In the genomic region with DNA sequence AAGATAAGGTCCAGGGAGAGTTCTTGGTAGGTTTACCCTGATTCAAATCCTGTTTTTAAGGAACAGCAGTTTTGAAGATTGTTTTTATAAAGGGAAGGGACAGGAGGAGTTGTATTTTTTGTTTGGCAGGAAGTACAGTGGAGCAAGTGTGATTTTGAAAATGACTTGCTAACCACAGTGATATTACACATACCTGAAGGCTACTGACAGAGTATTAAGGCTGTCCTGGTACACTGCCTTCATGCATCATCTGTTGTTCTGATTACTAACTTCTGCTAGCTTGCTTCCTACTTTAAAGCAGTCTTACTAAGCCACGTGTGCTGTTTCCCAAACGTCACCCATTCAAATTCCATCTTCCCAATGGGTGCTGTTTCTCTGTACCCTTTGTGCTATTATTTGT, we compare ENCODE assay signal across 30 cellular contexts.
DNase-seq lines count a peak whose midpoint lies in the region; ATAC-seq and TF ChIP-seq lines count a peak whose summit lies in the region.
"Had no signal": no experiment of that assay in that cellular context is flagged by ENCODE, and none has a peak within 500 bp of the region (broad histone marks: within the 10 kb centered on the region; RNA-seq: fewer than 3 reads in every experiment).

No MANE protein-coding gene starts in this region.

- H3K4me3 ChIP-seq in body of pancreas = no peak overlapping the region
- no peak overlapping the region for H3K4me3 ChIP-seq in right cardiac atrium (ENCODE audit: low read length)
- H3K4me3 ChIP-seq: left lung, prostate gland, transverse colon had no signal

- ATAC-seq in HG03442 (IDR thresholded peaks at IDR 0.05; ENCODE audit: unreplicated experiment) = peak; percentile 71
- no peak for ATAC-seq in body of pancreas
- no peak for ATAC-seq in right cardiac atrium
- ATAC-seq in stimulated activated naive B cell treated with anti-CD40 and anti-IgM and Interleukin-4, amounts not matched to agents 10 μg/mL and 1 μg/mL and 100 μg/mL, for 72 hours (replicated peaks) = no peak
- ATAC-seq: activated CD4-positive, alpha-beta T cell treated with anti-CD3 and anti-CD28 coated beads for 36 hours; left lung; Panc1 had no signal

- H3K9me3 ChIP-seq in body of pancreas (no peaks in the 10 kb centered on the region), right cardiac atrium (ENCODE audit: control insufficient read depth, low read length) (no peaks in the 10 kb centered on the region)
- H3K9me3 ChIP-seq: left lung, prostate gland, transverse colon had no signal

- H3K27ac Mint-ChIP-seq in osteocyte (ENCODE audit: unreplicated experiment) = no peak overlapping the region
- no peak overlapping the region for H3K27ac Mint-ChIP-seq in stimulated activated naive B cell treated with anti-CD40 and anti-IgM and Interleukin-4, amounts not matched to agents 10 μg/mL and 1 μg/mL and 100 μg/mL, for 72 hours
- H3K27ac Mint-ChIP-seq: activated CD4-positive, alpha-beta T cell treated with anti-CD3 and anti-CD28 coated beads for 36 hours; activated naive CD8-positive, alpha-beta T cell treated with anti-CD3 and anti-CD28 coated beads for 36 hours had no signal

- H3K27me3 ChIP-seq in body of pancreas (no peaks in the 10 kb centered on the region), right cardiac atrium (ENCODE audit: control insufficient read depth, insufficient read depth) (no peaks in the 10 kb centered on the region)
- H3K27me3 ChIP-seq: left lung, transverse colon had no signal

- WGBS in body of pancreas, 2 donors = 39 to 48% methylated on average over 2 of the region's 2 CpGs
- WGBS in right cardiac atrium = 67% methylated on average over 2 of the region's 2 CpGs

- intact Hi-C loops in body of pancreas (cut with DNase I) (no loop called here), right cardiac atrium (cut with DNase I) (no loop called here)

- no peaks in the 10 kb centered on the region for H3K36me3 Mint-ChIP-seq in osteocyte (ENCODE audit: unreplicated experiment)
- H3K36me3 Mint-ChIP-seq in stimulated activated naive B cell treated with anti-CD40 and anti-IgM and Interleukin-4, amounts not matched to agents 10 μg/mL and 1 μg/mL and 100 μg/mL, for 72 hours = no peaks in the 10 kb centered on the region
- H3K36me3 Mint-ChIP-seq: activated naive CD8-positive, alpha-beta T cell treated with anti-CD3 and anti-CD28 coated beads for 36 hours had no signal

- H3K4me1 Mint-ChIP-seq in osteocyte (ENCODE audit: unreplicated experiment) = no peaks in the 10 kb centered on the region
- no peaks in the 10 kb centered on the region for H3K4me1 Mint-ChIP-seq in stimulated activated naive B cell treated with anti-CD40 and anti-IgM and Interleukin-4, amounts not matched to agents 10 μg/mL and 1 μg/mL and 100 μg/mL, for 72 hours
- H3K4me1 Mint-ChIP-seq: activated CD4-positive, alpha-beta T cell treated with anti-CD3 and anti-CD28 coated beads for 36 hours; activated naive CD8-positive, alpha-beta T cell treated with anti-CD3 and anti-CD28 coated beads for 36 hours had no signal

- peaks cover 13% of the 10 kb centered on the region for H3K9me3 Mint-ChIP-seq in osteocyte (ENCODE audit: unreplicated experiment)
- peaks cover 0 to 3% of the 10 kb centered on the region in 2 donors for H3K9me3 Mint-ChIP-seq in stimulated activated naive B cell treated with anti-CD40 and anti-IgM and Interleukin-4, amounts not matched to agents 10 μg/mL and 1 μg/mL and 100 μg/mL, for 72 hours
- H3K9me3 Mint-ChIP-seq: activated naive CD8-positive, alpha-beta T cell treated with anti-CD3 and anti-CD28 coated beads for 36 hours had no signal

- TF ChIP-seq CTCF in osteocyte (IDR thresholded peaks at IDR 0.05) = no peak
- TF ChIP-seq CTCF in body of pancreas (IDR thresholded peaks at IDR 0.05) = no peak

- peak; percentile 22 for DNase-seq in NK-92 treated with Interleukin-12 subunit alpha and Interleukin-12 subunit beta, amount 100 ng/mL, for 24 hours (lab: John Stamatoyannopoulos, UW)
- DNase-seq in NK-92 (lab: John Stamatoyannopoulos, UW; ENCODE audit: unreplicated experiment) = no peak
- DNase-seq in kidney glomerular epithelial cell (lab: John Stamatoyannopoulos, UW) = peak; percentile 56
- DNase-seq in osteocyte (ENCODE audit: extremely low spot score, unreplicated experiment) = no peak
- DNase-seq in body of pancreas = no peak
- DNase-seq in right cardiac atrium = no peak
- DNase-seq in stimulated activated naive B cell treated with anti-CD40 and anti-IgM and Interleukin-4, amounts not matched to agents 10 μg/mL and 1 μg/mL and 100 μg/mL, for 72 hours = no peak
- DNase-seq: activated CD4-positive, alpha-beta T cell treated with anti-CD3 and anti-CD28 coated beads for 36 hours; activated gamma-delta T cell; activated naive CD8-positive, alpha-beta T cell treated with anti-CD3 and anti-CD28 coated beads for 36 hours; activated T-cell treated with anti-CD3 and anti-CD28 coated beads, Interleukin-2, amount 50 U/mL, for 1 hour; anterior cingulate cortex; DMS79 treated with DMSO at 0.1 percent for 48 hours; GDM1; left lung; mesenchymal stem cell; MM.1S; NCI-H1930; NCI-H524 treated with DMSO at 0.1 percent for 48 hours; stimulated activated CD4-positive, alpha-beta T cell treated with anti-CD3 and anti-CD28 coated beads, Interleukin-15, amount 100 ng/mL, for 24 hours; stimulated activated CD4-positive, alpha-beta T cell treated with anti-CD3 and anti-CD28 coated beads, Interleukin-4, amount 100 ng/mL, for 4 hours; SW 1271; transverse colon had no signal

- H3K27me3 Mint-ChIP-seq in osteocyte (ENCODE audit: unreplicated experiment) = no peaks in the 10 kb centered on the region
- H3K27me3 Mint-ChIP-seq in stimulated activated naive B cell treated with anti-CD40 and anti-IgM and Interleukin-4, amounts not matched to agents 10 μg/mL and 1 μg/mL and 100 μg/mL, for 72 hours = no peaks in the 10 kb centered on the region

- TF ChIP-seq POLR2A in body of pancreas (IDR thresholded peaks at IDR 0.05) = no peak

- H3K4me3 Mint-ChIP-seq in osteocyte (ENCODE audit: unreplicated experiment) = no peak overlapping the region
- H3K4me3 Mint-ChIP-seq in stimulated activated naive B cell treated with anti-CD40 and anti-IgM and Interleukin-4, amounts not matched to agents 10 μg/mL and 1 μg/mL and 100 μg/mL, for 72 hours = no peak overlapping the region
- H3K4me3 Mint-ChIP-seq: activated CD4-positive, alpha-beta T cell treated with anti-CD3 and anti-CD28 coated beads for 36 hours; activated naive CD8-positive, alpha-beta T cell treated with anti-CD3 and anti-CD28 coated beads for 36 hours had no signal

- H3K27ac ChIP-seq in body of pancreas (no peak overlapping the region), right cardiac atrium (ENCODE audit: low read length) (no peak overlapping the region)
- H3K27ac ChIP-seq: 22Rv1, epithelial cell of prostate, KMS-11, left lung, prostate gland, transverse colon, VCaP had no signal

- no peaks in the 10 kb centered on the region for H3K36me3 ChIP-seq in body of pancreas (replicated peaks in 1 of 2; ENCODE audit: insufficient read depth in 1 of 2, low read depth in 2 of 2)
- H3K36me3 ChIP-seq: left lung, prostate gland, transverse colon had no signal

- H3K4me1 ChIP-seq in body of pancreas (no peaks in the 10 kb centered on the region), right cardiac atrium (ENCODE audit: control insufficient read depth, insufficient read depth, low read length) (peaks cover 4% of the 10 kb centered on the region)
- H3K4me1 ChIP-seq: left lung, prostate gland, transverse colon had no signal

Comparison
In these comparisons a context has a peak if more than half of its experiments do, and no peak if none do; other contexts are left out.
1. DNase-seq: peak in NK-92 treated with Interleukin-12 subunit alpha and Interleukin-12 subunit beta, amount 100 ng/mL, for 24 hours (single experiment) and kidney glomerular epithelial cell (single experiment); none in NK-92 (single experiment), osteocyte (single experiment), body of pancreas (0 of 4), right cardiac atrium (0 of 3) and stimulated activated naive B cell treated with anti-CD40 and anti-IgM and Interleukin-4, amounts not matched to agents 10 μg/mL and 1 μg/mL and 100 μg/mL, for 72 hours (single experiment).